ENCODE assay signal across 8 cellular contexts in genomic region chr5:131394128-131394527, GRCh38.
DNase-seq lines count a peak whose midpoint lies in the region; ATAC-seq, FAIRE-seq and TF ChIP-seq lines count a peak whose summit lies in the region.

No MANE protein-coding gene starts in this region.

- FAIRE-seq in urothelium cell line (lab: Jason Lieb, UNC) = no peak

- peak; percentile 88 for DNase-seq in activated CD4-positive, alpha-beta T cell treated with anti-CD3 and anti-CD28 coated beads, Interleukin-2, amount 10 ng/mL, durations not matched to agents 24 days and 14 days
- DNase-seq in immature natural killer cell (peak in 1 of 3 donors; percentile 48), foreskin fibroblast (no peak), urothelium cell line (ENCODE audit: low spot score) (no peak), hepatic stellate cell (ENCODE audit: low spot score) (no peak)
- DNase-seq in effector CD8-positive, alpha-beta T cell (lab: John Stamatoyannopoulos, UW) = no peak

- H3K27ac Mint-ChIP-seq in activated CD4-positive, alpha-beta T cell treated with anti-CD3 and anti-CD28 coated beads, Interleukin-2, amount 10 ng/mL, durations not matched to agents 24 days and 14 days = peak overlapping the region; percentile 92
- peak overlapping the region; percentile 30 to 79 (median 66) for H3K27ac Mint-ChIP-seq in immature natural killer cell

- H3K4me1 Mint-ChIP-seq in activated CD4-positive, alpha-beta T cell treated with anti-CD3 and anti-CD28 coated beads, Interleukin-2, amount 10 ng/mL, durations not matched to agents 24 days and 14 days = peaks cover 68% of the 10 kb centered on the region
- H3K4me1 Mint-ChIP-seq in immature natural killer cell = peaks cover 17 to 74% of the 10 kb centered on the region in 2 donors

- peaks cover 80% of the 10 kb centered on the region for H3K36me3 Mint-ChIP-seq in activated CD4-positive, alpha-beta T cell treated with anti-CD3 and anti-CD28 coated beads, Interleukin-2, amount 10 ng/mL, durations not matched to agents 24 days and 14 days (ENCODE audit: low read depth)
- H3K36me3 Mint-ChIP-seq in immature natural killer cell = peaks cover 20 to 50% (median 28%) of the 10 kb centered on the region in 3 donors

- intact Hi-C loops in activated CD4-positive, alpha-beta T cell treated with anti-CD3 and anti-CD28 coated beads, Interleukin-2, amount 10 ng/mL, durations not matched to agents 24 days and 14 days (cut with micrococcal nuclease) = loop anchor here (1.0 to 10.0 kb wide), 4 partner anchors 15 to 329 kb away; no protein-coding TSS in a partner anchor

- H3K4me3 Mint-ChIP-seq in activated CD4-positive, alpha-beta T cell treated with anti-CD3 and anti-CD28 coated beads, Interleukin-2, amount 10 ng/mL, durations not matched to agents 24 days and 14 days = peak overlapping the region; percentile 70
- H3K4me3 Mint-ChIP-seq in immature natural killer cell = peak overlapping the region in 1 of 5 donors; percentile 44

- H3K27me3 Mint-ChIP-seq in activated CD4-positive, alpha-beta T cell treated with anti-CD3 and anti-CD28 coated beads, Interleukin-2, amount 10 ng/mL, durations not matched to agents 24 days and 14 days = no peaks in the 10 kb centered on the region
- peaks cover 0 to 22% (median 17%) of the 10 kb centered on the region in 3 donors for H3K27me3 Mint-ChIP-seq in immature natural killer cell (ENCODE audit: low read depth in 3 of 3)

- no peak for TF ChIP-seq CTCF in foreskin fibroblast (IDR thresholded peaks at IDR 0.05; ENCODE audit: low read depth, low read length)

- no peak overlapping the region for H3K4me3 ChIP-seq in foreskin fibroblast (ENCODE audit: low read depth in 1 of 2, low read length in 2 of 2)

- peaks cover 6% of the 10 kb centered on the region for H3K9me3 Mint-ChIP-seq in activated CD4-positive, alpha-beta T cell treated with anti-CD3 and anti-CD28 coated beads, Interleukin-2, amount 10 ng/mL, durations not matched to agents 24 days and 14 days
- H3K9me3 Mint-ChIP-seq in immature natural killer cell = no peaks in the 10 kb centered on the region

- peak; percentile 41 for ATAC-seq in GM18519 (IDR thresholded peaks at IDR 0.05; ENCODE audit: low FRiP score, unreplicated experiment)
- peak; percentile 60 for ATAC-seq in HG02610 (IDR thresholded peaks at IDR 0.05; ENCODE audit: unreplicated experiment)
